Comparison of ENCODE assay signal across 25 cellular contexts in genomic region chr5:169906745-169907649, GRCh38.
DNase-seq lines count a peak whose midpoint lies in the region; FAIRE-seq and TF ChIP-seq lines count a peak whose summit lies in the region.
"Had no signal": no experiment of that assay in that cellular context is flagged by ENCODE, and none has a peak within 500 bp of the region (broad histone marks: within the 10 kb centered on the region; RNA-seq: fewer than 3 reads in every experiment).

No MANE protein-coding gene starts in this region.

- H3K4me1 ChIP-seq in A673 (ENCODE audit: insufficient read depth, low read length, poor library complexity, severe bottlenecking) (peaks cover 29% of the 10 kb centered on the region), H1 (replicated peaks in 1 of 4; ENCODE audit: control insufficient read depth in 3 of 4, insufficient read depth in 4 of 4, low read length in 3 of 4) (peaks cover 0 to 6% (median 0%) of the 10 kb centered on the region in 4 experiments; a peak in 1 of 7 replicates), kidney (ENCODE audit: control insufficient read depth in 1 of 2, insufficient read depth in 1 of 2, low read depth in 1 of 2, low read length in 2 of 2) (no peaks in the 10 kb centered on the region)
- H3K4me1 ChIP-seq: parathyroid adenoma had no signal

- no peaks in the 10 kb centered on the region for H3K27me3 Mint-ChIP-seq in CD14-positive monocyte (ENCODE audit: low read depth in 3 of 3)
- H3K27me3 Mint-ChIP-seq: B cell; memory B cell; naive thymus-derived CD4-positive, alpha-beta T cell; stimulated activated memory B cell treated with anti-CD40 and anti-IgM and Interleukin-4, amounts not matched to agents 10 μg/mL and 1 μg/mL and 100 μg/mL, for 72 hours; T-helper 17 cell had no signal

- H3K4ac ChIP-seq in H1 (replicated peaks; ENCODE audit: insufficient read length, low read depth, low read length), result no peak overlapping the region

- H3K36me3 Mint-ChIP-seq in CD14-positive monocyte, result peaks cover 14 to 45% of the 10 kb centered on the region in 2 donors

- POLR2A ChIA-PET in A673 (lab: Charles Lee; ENCODE audit: low non-redundant PET), result no interaction called here
- POLR2A ChIA-PET in H1 (lab: Charles Lee; ENCODE audit: partially characterized antibody), result interaction anchor here (1.1 kb wide), 1 partner anchor 64 kb away, joined by 3 read pairs; no protein-coding TSS in a partner anchor

- 91% methylated on average over 8 of the region's 8 CpGs; no CpG with 5 or more reads in 1 of the 2 experiments for WGBS in H1 (ENCODE audit: extremely low coverage in 1 of 2, insufficient coverage in 1 of 2, insufficient read length in 1 of 2, insufficient replicate concordance in 2 of 2, low coverage in 1 of 2, low lambda C conversion rate in 2 of 2, missing lambda C conversion rate in 1 of 2), 2 experiments

- no peaks in the 10 kb centered on the region for H4K20me1 ChIP-seq in H1 (replicated peaks in 1 of 2; ENCODE audit: control insufficient read depth in 1 of 2, insufficient read depth in 2 of 2, low read length in 2 of 2)

- H2BK120ac ChIP-seq in H1 (replicated peaks; ENCODE audit: low read depth, low read length), result no peak overlapping the region

- H3K79me1 ChIP-seq in H1 (ENCODE audit: low read depth, low read length), result no peaks in the 10 kb centered on the region

- H3K36me3 ChIP-seq in A673 (ENCODE audit: insufficient read depth, low read length, poor library complexity, severe bottlenecking) (no peaks in the 10 kb centered on the region), H1 (ENCODE audit: control insufficient read depth in 2 of 4, insufficient read depth in 4 of 4, low read length in 3 of 4) (no peaks in the 10 kb centered on the region), kidney (ENCODE audit: control insufficient read depth in 1 of 2, insufficient read depth in 2 of 2, low read length in 2 of 2) (no peaks in the 10 kb centered on the region)
- H3K36me3 ChIP-seq: thyroid gland, WERI-Rb-1 had no signal

- H3K4me2 ChIP-seq in H1 (ENCODE audit: insufficient read depth in 1 of 2, low read depth in 2 of 2, low read length in 2 of 2), result no peak overlapping the region

- DNase-seq in A673 (ENCODE audit: low spot score) (peak; percentile 21), AG10803 (ENCODE audit: low read depth) (peak; percentile 77), NCI-H1105 (lab: John Stamatoyannopoulos, UW) (peak; percentile 36), H1 (ENCODE audit: low read depth in 1 of 2, low spot score in 2 of 2) (no peak), glomerular visceral epithelial cell (ENCODE audit: extremely low spot score) (no peak), kidney (no peak), CD14-positive monocyte (ENCODE audit: low spot score) (no peak)
- no peak for DNase-seq in activated T-cell treated with anti-CD3 and anti-CD28 coated beads, Interleukin-2, amount 50 U/mL, for 1 hour
- DNase-seq: activated CD4-positive, alpha-beta T cell treated with anti-CD3 and anti-CD28 coated beads, Interleukin-2, amount 50 U/mL, for 4 hours; amygdala; H7; hypothalamus; naive thymus-derived CD4-positive, alpha-beta T cell; NCI-H1694 treated with DMSO at 0.1 percent for 48 hours; OCI-M1; T-helper 17 cell; thyroid gland; WERI-Rb-1 had no signal

- H2AFZ ChIP-seq in H1 (ENCODE audit: low read length), result no peak overlapping the region
- H2AFZ ChIP-seq: parathyroid adenoma had no signal

- no peak overlapping the region for H3K4me3 ChIP-seq in A673 (ENCODE audit: low read depth, low read length, poor library complexity, severe bottlenecking)
- H3K4me3 ChIP-seq in AG10803 (ENCODE audit: low read length), result no peak overlapping the region
- no peak overlapping the region for H3K4me3 ChIP-seq in H1 (ENCODE audit: extremely low read depth in 1 of 4, insufficient read depth in 2 of 4, low read depth in 3 of 4, low read length in 4 of 4)
- H3K4me3 ChIP-seq in kidney (ENCODE audit: low read length in 2 of 2), result no peak overlapping the region
- H3K4me3 ChIP-seq: thyroid gland had no signal

- no peak overlapping the region for H3K9ac ChIP-seq in H1 (replicated peaks in 1 of 4; ENCODE audit: extremely low read depth in 1 of 4, low read depth in 3 of 4, low read length in 3 of 4)
- H3K9ac ChIP-seq in kidney (ENCODE audit: low read length in 2 of 2), result no peak overlapping the region
- H3K9ac ChIP-seq: parathyroid adenoma had no signal

- BruUV-seq in A673 (replicated peaks; lab: Mats Ljungman, UMichigan), result no TSS peak

- no peak for TF ChIP-seq EP300 in H1 (IDR thresholded peaks at IDR 0.05; ENCODE audit: borderline replicate concordance in 1 of 2, low read depth in 2 of 2, low read length in 2 of 2)

- peak overlapping the region in 1 of 7 donors; percentile 29 for H3K27ac Mint-ChIP-seq in CD14-positive monocyte
- H3K27ac Mint-ChIP-seq: B cell; memory B cell; stimulated activated memory B cell treated with anti-CD40 and anti-IgM and Interleukin-4, amounts not matched to agents 10 μg/mL and 1 μg/mL and 100 μg/mL, for 72 hours; T-helper 17 cell had no signal

- no peak overlapping the region for H3K18ac ChIP-seq in H1 (ENCODE audit: extremely low read depth, low read length)

- no peak overlapping the region for H3K4me3 Mint-ChIP-seq in CD14-positive monocyte
- H3K4me3 Mint-ChIP-seq: B cell; memory B cell; naive thymus-derived CD4-positive, alpha-beta T cell; stimulated activated memory B cell treated with anti-CD40 and anti-IgM and Interleukin-4, amounts not matched to agents 10 μg/mL and 1 μg/mL and 100 μg/mL, for 72 hours; T-helper 17 cell had no signal

- H3K4me1 Mint-ChIP-seq in CD14-positive monocyte, result peaks cover 9% of the 10 kb centered on the region

- H3K9me3 Mint-ChIP-seq in CD14-positive monocyte, result no peaks in the 10 kb centered on the region
- H3K9me3 Mint-ChIP-seq: memory B cell; naive thymus-derived CD4-positive, alpha-beta T cell; stimulated activated memory B cell treated with anti-CD40 and anti-IgM and Interleukin-4, amounts not matched to agents 10 μg/mL and 1 μg/mL and 100 μg/mL, for 72 hours had no signal

- H2AK5ac ChIP-seq in H1 (ENCODE audit: low read depth, low read length), result no peak overlapping the region

- H3K23ac ChIP-seq in H1 (ENCODE audit: insufficient read length), result no peak overlapping the region

- H3K23me2 ChIP-seq in H1 (ENCODE audit: low read depth, low read length), result no peaks in the 10 kb centered on the region

- no peak for TF ChIP-seq RAD21 in H1 (IDR thresholded peaks at IDR 0.05 in 1 of 2, conservative IDR thresholded peaks at IDR 0.05 in 1 of 2; ENCODE audit: low read depth in 2 of 2, low read length in 2 of 2)

- no peak overlapping the region for H4K8ac ChIP-seq in H1 (ENCODE audit: extremely low read depth, insufficient read depth, low read length)

- no peak for TF ChIP-seq CTCF in A673 (conservative IDR thresholded peaks at IDR 0.05; ENCODE audit: low read depth, low read length)
- no peak for TF ChIP-seq CTCF in AG10803 (conservative IDR thresholded peaks at IDR 0.05; ENCODE audit: low read length)
- no peak for TF ChIP-seq CTCF in H1 (IDR thresholded peaks at IDR 0.05; ENCODE audit: control extremely low read depth in 1 of 3, insufficient read depth in 1 of 3, low read depth in 1 of 3, low read length in 3 of 3)
- no peak for TF ChIP-seq CTCF in kidney (IDR thresholded peaks at IDR 0.05; ENCODE audit: borderline replicate concordance, extremely low read depth, insufficient read depth)
- no peak for TF ChIP-seq CTCF in CD14-positive monocyte (IDR thresholded peaks at IDR 0.05)

- H4K5ac ChIP-seq in H1 (ENCODE audit: insufficient read length, low read depth, low read length), result no peak overlapping the region

- H3K27ac ChIP-seq in A673 (ENCODE audit: low read depth, low read length, poor library complexity, severe bottlenecking) (no peak overlapping the region), H1 (ENCODE audit: low read depth, low read length) (no peak overlapping the region), kidney (ENCODE audit: low read depth in 2 of 2, low read length in 2 of 2) (no peak overlapping the region)
- H3K27ac ChIP-seq: parathyroid adenoma, thyroid gland, WERI-Rb-1 had no signal

- H4K91ac ChIP-seq in H1 (replicated peaks; ENCODE audit: insufficient read length, low read length), result no peak overlapping the region

- no peaks in the 10 kb centered on the region for H3K27me3 ChIP-seq in A673 (replicated peaks; ENCODE audit: insufficient read depth, low read depth, low read length, poor library complexity)
- no peaks in the 10 kb centered on the region for H3K27me3 ChIP-seq in H1 (replicated peaks in 1 of 4; ENCODE audit: control insufficient read depth in 3 of 4, extremely low read depth in 1 of 4, insufficient read depth in 3 of 4, low read length in 3 of 4)
- H3K27me3 ChIP-seq: thyroid gland had no signal

- H3K9me3 ChIP-seq in A673 (ENCODE audit: low read depth, low read length, poor library complexity, severe bottlenecking) (no peaks in the 10 kb centered on the region), H1 (ENCODE audit: insufficient read depth in 2 of 2, low read depth in 1 of 2, low read length in 1 of 2) (no peaks in the 10 kb centered on the region), kidney (ENCODE audit: control insufficient read depth in 1 of 2, low read length in 2 of 2) (no peaks in the 10 kb centered on the region)
- H3K9me3 ChIP-seq: thyroid gland had no signal

- no peak overlapping the region for H2BK20ac ChIP-seq in H1 (ENCODE audit: low read length)

- CTCF ChIA-PET in A673 (lab: Charles Lee) (no interaction called here), H1 (lab: Charles Lee; ENCODE audit: partially characterized antibody) (interaction anchor here (1.1 to 3.0 kb wide), 4 partner anchors 10 to 206 kb away, joined by 3 to 17 read pairs (median 3); partner anchors contain the start of gene INSYN2B)

- no peak overlapping the region for H2BK15ac ChIP-seq in H1 (ENCODE audit: low read length)

- intact Hi-C loops in A673 (cut with micrococcal nuclease; ENCODE audit: unreplicated experiment), result no loop called here
- intact Hi-C loops in kidney (cut with DNase I), result no loop called here
- intact Hi-C loops in CD14-positive monocyte (cut with micrococcal nuclease), result no loop called here

- no peak overlapping the region for H2BK5ac ChIP-seq in H1 (ENCODE audit: low read depth, low read length)

- H3K79me2 ChIP-seq in H1 (ENCODE audit: control insufficient read depth in 1 of 2, insufficient read depth in 2 of 2, low read length in 2 of 2), result no peaks in the 10 kb centered on the region
- H3K79me2 ChIP-seq: parathyroid adenoma had no signal

- TF ChIP-seq POLR2A in H1 (IDR thresholded peaks at IDR 0.05; ENCODE audit: control extremely low read depth in 1 of 2, low read depth in 2 of 2, low read length in 2 of 2), result no peak

- H3K56ac ChIP-seq in H1 (replicated peaks; ENCODE audit: insufficient read length, low read depth, low read length), result no peak overlapping the region

- H3K14ac ChIP-seq in H1 (ENCODE audit: insufficient read length), result no peak overlapping the region

- H2BK12ac ChIP-seq in H1 (ENCODE audit: low read depth, low read length), result no peak overlapping the region

- FAIRE-seq in H1 (lab: Jason Lieb, UNC) (no peak), kidney (lab: Jason Lieb, UNC) (no peak)
- FAIRE-seq: D721Med, G401.6, HepG2 had no signal

TF ChIP-seq in H1, 55 proteins besides CTCF, POLR2A, EP300 and RAD21:
- TF ChIP-seq NANOG (IDR thresholded peaks at IDR 0.05; ENCODE audit: insufficient read depth, low read depth, low read length, poor library complexity, severe bottlenecking), result peak; percentile 29
- TF ChIP-seq HDAC2 (IDR thresholded peaks at IDR 0.05; ENCODE audit: borderline replicate concordance in 1 of 2, low read depth in 2 of 2, low read length in 2 of 2), result no peak

Comparison
In these comparisons a context has a peak if more than half of its experiments do, and no peak if none do; other contexts are left out.
1. DNase-seq: peak in A673 (single experiment), AG10803 (single experiment) and NCI-H1105 (single experiment); none in H1 (0 of 2), glomerular visceral epithelial cell (single experiment), kidney (single experiment), CD14-positive monocyte (single experiment) and activated T-cell treated with anti-CD3 and anti-CD28 coated beads, Interleukin-2, amount 50 U/mL, for 1 hour (single experiment).